In genomic region chr2:187493180-187493579, GRCh38 we compare ENCODE assay signal across 9 cellular contexts. TPM values are rescaled to one million over a fixed set of nuclear protein-coding genes. Genes with fewer than 3 reads are reported as not detected.
"Had no signal": no experiment of that assay in that cellular context is flagged by ENCODE, and none has a peak within 500 bp of the region (broad histone marks: within the 10 kb centered on the region; RNA-seq: fewer than 3 reads in every experiment).

No MANE protein-coding gene starts in this region.

- H3K9ac ChIP-seq: KMS-11 had no signal

- H3K27ac Mint-ChIP-seq: IgD-negative memory B cell had no signal

- ATAC-seq: K562 had no signal

- H3K27ac ChIP-seq: HL-60, KMS-11 had no signal

- DNase-seq: IMR-90, KBM-7, KG1 had no signal

- H3K36me3 Mint-ChIP-seq: IgD-negative memory B cell had no signal

- H3K4me2 ChIP-seq: KMS-11 had no signal

- FAIRE-seq: HTR-8/SVneo, K562 had no signal

- H3K4me3 ChIP-seq: K562 had no signal

- H3K27me3 Mint-ChIP-seq: IgD-negative memory B cell had no signal

- H3K4me3 Mint-ChIP-seq: IgD-negative memory B cell had no signal

RNA-seq across cellular contexts. Expression of gene CALCRL, which starts 45.1 kb away (rescaled TPM):
- total RNA-seq: HT-29 had no signal
- polyA plus RNA-seq: IgD-negative memory B cell had no signal
